ENCODE assay signal across 8 cellular contexts in genomic region chrX:53223068-53223693, GRCh38. TPM values are rescaled to one million over a fixed set of nuclear protein-coding genes. Genes with fewer than 3 reads are reported as not detected.
A peak's percentile ranks its signal among the peaks of the same experiment; 100 is the strongest.
DNase-seq lines count a peak whose midpoint lies in the region; ATAC-seq and TF ChIP-seq lines count a peak whose summit lies in the region.

No MANE protein-coding gene starts in this region.

- H3K4me3 ChIP-seq in iPS-20b (ENCODE audit: low read length): peak overlapping the region; percentile 91
- H3K4me3 ChIP-seq in subcutaneous abdominal adipose tissue (ENCODE audit: low read depth in 1 of 5, low read length in 5 of 5): peak overlapping the region; percentile 93 to 98 (median 96)

- H3K27ac ChIP-seq in iPS-20b (ENCODE audit: low read length): no peak overlapping the region
- H3K27ac ChIP-seq in subcutaneous abdominal adipose tissue (ENCODE audit: low read depth, low read length): peak overlapping the region; percentile 93

- TF ChIP-seq CTCF in activated CD8-positive, alpha-beta T cell treated with anti-CD3 and anti-CD28 coated beads for 36 hours (IDR thresholded peaks at IDR 0.05): no peak

- H3K9ac ChIP-seq in iPS-20b (ENCODE audit: low read depth, low read length): no peak overlapping the region; the same call in 1 of the 2 replicates
- H3K9ac ChIP-seq in subcutaneous abdominal adipose tissue (ENCODE audit: low read length in 5 of 5): peak overlapping the region; percentile 96 to 99 (median 99)

- H3K27ac Mint-ChIP-seq in activated CD4-positive, alpha-beta T cell treated with anti-CD3 and anti-CD28 coated beads for 36 hours: peak overlapping the region; percentile 92
- peak overlapping the region; percentile 95 for H3K27ac Mint-ChIP-seq in activated CD8-positive, alpha-beta T cell treated with anti-CD3 and anti-CD28 coated beads for 36 hours

- POLR2A ChIA-PET in activated CD4-positive, alpha-beta T cell treated with anti-CD3 and anti-CD28 coated beads for 36 hours (lab: Charles Lee): no interaction called here
- POLR2A ChIA-PET in activated CD8-positive, alpha-beta T cell treated with anti-CD3 and anti-CD28 coated beads for 36 hours (lab: Charles Lee): interaction anchor here (0.9 to 1.9 kb wide), 2 partner anchors 8 to 12 kb away, joined by 3 to 5 read pairs; no protein-coding TSS in a partner anchor

- H3K9me3 ChIP-seq in iPS-20b (ENCODE audit: insufficient read depth, low read depth, low read length): no peaks in the 10 kb centered on the region
- H3K9me3 ChIP-seq in subcutaneous abdominal adipose tissue (ENCODE audit: control insufficient read depth in 5 of 5, low read length in 5 of 5): no peaks in the 10 kb centered on the region

- no peaks in the 10 kb centered on the region for H3K27me3 ChIP-seq in iPS-20b (ENCODE audit: insufficient read depth, low read length)
- no peaks in the 10 kb centered on the region for H3K27me3 ChIP-seq in subcutaneous abdominal adipose tissue (ENCODE audit: control insufficient read depth in 5 of 5, insufficient read depth in 4 of 5, low read length in 5 of 5)

- ATAC-seq in activated CD4-positive, alpha-beta T cell treated with anti-CD3 and anti-CD28 coated beads for 36 hours: no peak
- ATAC-seq in activated CD8-positive, alpha-beta T cell treated with anti-CD3 and anti-CD28 coated beads for 36 hours: no peak
- no peak for ATAC-seq in HG02884 (IDR thresholded peaks at IDR 0.05; ENCODE audit: unreplicated experiment)

- H3K27me3 Mint-ChIP-seq in activated CD4-positive, alpha-beta T cell treated with anti-CD3 and anti-CD28 coated beads for 36 hours: no peaks in the 10 kb centered on the region
- H3K27me3 Mint-ChIP-seq in activated CD8-positive, alpha-beta T cell treated with anti-CD3 and anti-CD28 coated beads for 36 hours: no peaks in the 10 kb centered on the region

- DNase-seq in activated CD4-positive, alpha-beta T cell treated with anti-CD3 and anti-CD28 coated beads for 36 hours: no peak
- DNase-seq in activated CD4-positive, alpha-beta T cell treated with anti-CD3 and anti-CD28 coated beads for 1 hour: no peak
- DNase-seq in activated CD8-positive, alpha-beta T cell treated with anti-CD3 and anti-CD28 coated beads for 36 hours: no peak
- no peak for DNase-seq in NCI-H187 treated with DMSO at 0.1 percent for 48 hours (lab: John Stamatoyannopoulos, UW)
- no peak for DNase-seq in mucosa of gallbladder (ENCODE audit: low spot score)

- H3K9me3 Mint-ChIP-seq in activated CD4-positive, alpha-beta T cell treated with anti-CD3 and anti-CD28 coated beads for 36 hours (ENCODE audit: low read depth): no peaks in the 10 kb centered on the region
- no peaks in the 10 kb centered on the region for H3K9me3 Mint-ChIP-seq in activated CD8-positive, alpha-beta T cell treated with anti-CD3 and anti-CD28 coated beads for 36 hours

- H3K36me3 ChIP-seq in iPS-20b (ENCODE audit: insufficient read depth, low read depth, low read length): peaks cover 32% of the 10 kb centered on the region
- peaks cover 15 to 30% (median 30%) of the 10 kb centered on the region in 5 donors for H3K36me3 ChIP-seq in subcutaneous abdominal adipose tissue (ENCODE audit: control insufficient read depth in 5 of 5, insufficient read depth in 5 of 5, low read length in 5 of 5)

- CTCF ChIA-PET in activated CD4-positive, alpha-beta T cell treated with anti-CD3 and anti-CD28 coated beads for 36 hours (lab: Charles Lee): interaction anchor here (0.8 to 1.4 kb wide), 2 partner anchors 11 to 151 kb away, joined by 3 read pairs; no protein-coding TSS in a partner anchor
- CTCF ChIA-PET in activated CD8-positive, alpha-beta T cell treated with anti-CD3 and anti-CD28 coated beads for 36 hours (lab: Charles Lee): interaction anchor here (1.5 kb wide), 1 partner anchor 9 kb away, joined by 4 read pairs; no protein-coding TSS in a partner anchor

- intact Hi-C loops in activated CD4-positive, alpha-beta T cell treated with anti-CD3 and anti-CD28 coated beads for 36 hours (cut with DNase I, micrococcal nuclease): loop anchor here (5.0 to 10.0 kb wide), 2 partner anchors 131 to 822 kb away; partner anchors contain the start of genes KANTR (in 1 of the 2) and PHF8 (in 1 of the 2)
- intact Hi-C loops in activated CD8-positive, alpha-beta T cell treated with anti-CD3 and anti-CD28 coated beads for 36 hours (cut with micrococcal nuclease): no loop called here

- peaks cover 26% of the 10 kb centered on the region for H3K36me3 Mint-ChIP-seq in activated CD4-positive, alpha-beta T cell treated with anti-CD3 and anti-CD28 coated beads for 36 hours (ENCODE audit: low read depth)
- peaks cover 20% of the 10 kb centered on the region for H3K36me3 Mint-ChIP-seq in activated CD8-positive, alpha-beta T cell treated with anti-CD3 and anti-CD28 coated beads for 36 hours (ENCODE audit: low read depth)

- H3K4me3 Mint-ChIP-seq in activated CD4-positive, alpha-beta T cell treated with anti-CD3 and anti-CD28 coated beads for 36 hours: peak overlapping the region; percentile 79
- H3K4me3 Mint-ChIP-seq in activated CD8-positive, alpha-beta T cell treated with anti-CD3 and anti-CD28 coated beads for 36 hours: peak overlapping the region; percentile 86

- peaks cover 14% of the 10 kb centered on the region for H3K4me1 ChIP-seq in iPS-20b (ENCODE audit: insufficient read depth, low read length)
- H3K4me1 ChIP-seq in subcutaneous abdominal adipose tissue (ENCODE audit: control insufficient read depth in 5 of 5, insufficient read depth in 5 of 5, low read length in 5 of 5): peaks cover 17 to 40% (median 38%) of the 10 kb centered on the region in 5 donors

- peaks cover 29% of the 10 kb centered on the region for H3K4me1 Mint-ChIP-seq in activated CD4-positive, alpha-beta T cell treated with anti-CD3 and anti-CD28 coated beads for 36 hours
- H3K4me1 Mint-ChIP-seq in activated CD8-positive, alpha-beta T cell treated with anti-CD3 and anti-CD28 coated beads for 36 hours (ENCODE audit: low read depth): peaks cover 35% of the 10 kb centered on the region

RNA-seq across cellular contexts. Expression of gene KDM5C, which starts 1.8 kb away (rescaled TPM):
- total RNA-seq in activated CD4-positive, alpha-beta T cell treated with anti-CD3 and anti-CD28 coated beads for 36 hours: 10 to 100 TPM; 84.6 to 96.5 TPM
- total RNA-seq in activated CD8-positive, alpha-beta T cell treated with anti-CD3 and anti-CD28 coated beads for 36 hours: 10 to 100 TPM; 94.3 to 99.4 TPM
- 140 TPM for total RNA-seq in mucosa of gallbladder

RNA-seq across cellular contexts. Expression of gene IQSEC2, which starts 58.2 kb away (rescaled TPM):
- total RNA-seq in activated CD4-positive, alpha-beta T cell treated with anti-CD3 and anti-CD28 coated beads for 36 hours: under 1 TPM; 0.21 TPM
- under 1 TPM; 0.05 to 0.07 TPM for total RNA-seq in activated CD8-positive, alpha-beta T cell treated with anti-CD3 and anti-CD28 coated beads for 36 hours
- total RNA-seq in mucosa of gallbladder: 34.5 TPM

Comparison
In these comparisons a context has a peak if more than half of its experiments do, and no peak if none do; other contexts are left out.
1. RNA of gene IQSEC2, which starts 58.2 kb away (total RNA-seq): 34.5 TPM in mucosa of gallbladder (single experiment); 0.21 TPM in activated CD4-positive, alpha-beta T cell treated with anti-CD3 and anti-CD28 coated beads for 36 hours and 0.05 to 0.07 TPM in activated CD8-positive, alpha-beta T cell treated with anti-CD3 and anti-CD28 coated beads for 36 hours; every median in the first group is over 10 times any median in the second.